17 cellular contexts compared by ENCODE assay signal in the genomic region with DNA sequence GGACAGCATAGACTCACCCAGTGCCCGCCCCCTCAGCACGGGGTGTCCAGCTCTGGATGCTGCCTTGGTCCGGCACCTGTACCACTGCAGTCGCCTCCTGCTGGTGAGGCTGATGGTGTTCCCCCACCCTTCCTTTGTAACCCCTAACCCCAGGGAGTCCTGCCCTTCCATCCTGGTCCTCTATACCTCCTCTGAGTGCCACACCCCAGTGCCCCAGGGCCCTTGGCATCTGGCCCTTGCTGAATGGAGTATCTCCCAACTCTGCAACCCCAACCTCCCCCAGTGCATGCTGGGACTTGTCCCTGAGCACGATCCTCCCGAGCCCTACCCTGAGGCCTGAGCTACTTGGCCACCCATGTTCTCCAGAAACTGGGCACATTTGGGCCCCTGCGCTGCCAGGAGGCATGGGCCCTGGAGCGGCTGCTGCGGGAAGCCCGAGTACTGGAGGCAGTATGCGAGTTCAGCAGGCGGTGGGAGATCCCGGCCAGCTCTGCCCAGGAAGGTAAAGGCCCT. TPM values are rescaled to one million over a fixed set of nuclear protein-coding genes. Genes with fewer than 3 reads are reported as not detected.
DNase-seq lines count a peak whose midpoint lies in the region; ATAC-seq, FAIRE-seq and TF ChIP-seq lines count a peak whose summit lies in the region.
"Had no signal": no experiment of that assay in that cellular context is flagged by ENCODE, and none has a peak within 500 bp of the region (broad histone marks: within the 10 kb centered on the region; RNA-seq: fewer than 3 reads in every experiment).

No MANE protein-coding gene starts in this region.

- no peak overlapping the region for H2BK12ac ChIP-seq in H1 (ENCODE audit: low read depth, low read length)

- CTCF ChIA-PET in activated CD4-positive, alpha-beta memory T cell treated with anti-CD3 and anti-CD28 coated beads, Interleukin-2, amount 10 ng/mL, durations not matched to agents 7 days and 5 days (lab: Charles Lee), result interaction anchor here (1.6 to 8.2 kb wide), 4 partner anchors 15 to 100 kb away, joined by 7 to 334 read pairs (median 30); partner anchors contain the start of genes ATP6V0D1, CARMIL2 and CTCF
- CTCF ChIA-PET in activated CD4-positive, alpha-beta memory T cell treated with anti-CD3 and anti-CD28 coated beads for 36 hours (lab: Charles Lee), result interaction anchor here (0.8 to 5.9 kb wide), 8 partner anchors 10 to 123 kb away, joined by 3 to 243 read pairs (median 6); partner anchors contain the start of genes CARMIL2 and CTCF
- CTCF ChIA-PET in IMR-90 (lab: Yijun Ruan, JAX), result no interaction called here
- CTCF ChIA-PET in H1 (lab: Charles Lee; ENCODE audit: partially characterized antibody), result interaction anchor here (0.7 to 10.6 kb wide), 17 partner anchors 7 to 170 kb away, joined by 3 to 165 read pairs (median 4); partner anchors contain the start of genes C16orf86, CARMIL2, CTCF and ENKD1

- POLR2A ChIA-PET in activated CD4-positive, alpha-beta memory T cell treated with anti-CD3 and anti-CD28 coated beads, Interleukin-2, amount 10 ng/mL, durations not matched to agents 7 days and 5 days (lab: Charles Lee), result interaction anchor here (1.6 to 8.8 kb wide), 3 partner anchors 15 to 100 kb away, joined by 6 to 277 read pairs (median 107); partner anchors contain the start of genes CARMIL2 and CTCF
- POLR2A ChIA-PET in activated CD4-positive, alpha-beta memory T cell treated with anti-CD3 and anti-CD28 coated beads for 36 hours (lab: Charles Lee), result interaction anchor here (1.0 to 1.7 kb wide), 2 partner anchors 19 to 100 kb away, joined by 3 to 6 read pairs; partner anchors contain the start of gene CARMIL2
- POLR2A ChIA-PET in IMR-90 (lab: Charles Lee; ENCODE audit: unreplicated experiment), result no interaction called here
- POLR2A ChIA-PET in H1 (lab: Charles Lee; ENCODE audit: partially characterized antibody), result interaction anchor here (1.1 to 11.9 kb wide), 5 partner anchors 11 to 99 kb away, joined by 3 to 105 read pairs (median 6); partner anchors contain the start of gene CTCF

- no peaks in the 10 kb centered on the region for H3K79me2 ChIP-seq in H1 (ENCODE audit: control insufficient read depth in 1 of 2, insufficient read depth in 2 of 2, low read length in 2 of 2)

- H2BK20ac ChIP-seq in IMR-90 (ENCODE audit: low read depth, low read length), result no peak overlapping the region
- no peak overlapping the region for H2BK20ac ChIP-seq in H1 (ENCODE audit: low read length)

- no peaks in the 10 kb centered on the region for H3K9me3 ChIP-seq in IMR-90 (ENCODE audit: control insufficient read depth, insufficient read depth, low read length)
- H3K9me3 ChIP-seq in H1 (ENCODE audit: insufficient read depth in 2 of 2, low read depth in 1 of 2, low read length in 1 of 2), result no peaks in the 10 kb centered on the region
- no peaks in the 10 kb centered on the region for H3K9me3 ChIP-seq in Peyer's patch
- H3K9me3 ChIP-seq in BE2C, result no peaks in the 10 kb centered on the region
- H3K9me3 ChIP-seq: upper lobe of left lung had no signal

- in situ Hi-C loops in IMR-90 (cut with MboI; ENCODE audit: low sequenced_read_pairs), result loop anchor here (25.0 kb wide), 1 partner anchor 393 kb away; the partner anchor contains the start of genes CTRL, LCAT and PSMB10

- WGBS in IMR-90 (ENCODE audit: extremely low coverage in 2 of 2, insufficient read length in 1 of 2), 2 experiments, result 99% methylated on average over 7 of the region's 13 CpGs; no CpG with 5 or more reads in 1 of the 2 experiments
- WGBS in H1 (ENCODE audit: extremely low coverage in 1 of 2, insufficient coverage in 1 of 2, insufficient read length in 1 of 2, insufficient replicate concordance in 2 of 2, low coverage in 1 of 2, low lambda C conversion rate in 2 of 2, missing lambda C conversion rate in 1 of 2), 2 experiments, result 87% methylated on average over 13 of the region's 13 CpGs; no CpG with 5 or more reads in 1 of the 2 experiments

- H3K4me1 ChIP-seq in IMR-90 (ENCODE audit: control insufficient read depth, insufficient read depth, low read length) (no peaks in the 10 kb centered on the region), H1 (replicated peaks in 1 of 4; ENCODE audit: control insufficient read depth in 3 of 4, insufficient read depth in 4 of 4, low read length in 3 of 4) (peaks cover 0 to 4% (median 2%) of the 10 kb centered on the region in 4 experiments; a peak in 4 of 7 replicates), Peyer's patch (peaks cover 3 to 27% (median 17%) of the 10 kb centered on the region in 4 donors), BE2C (peaks cover 4% of the 10 kb centered on the region; the same call in 1 of the 2 replicates)
- H3K4me1 ChIP-seq: neural progenitor cell had no signal

- TF ChIP-seq CTCF in IMR-90 (conservative IDR thresholded peaks at IDR 0.05; ENCODE audit: low read depth, low read length), result peak; percentile 13; the same call in 1 of the 2 replicates
- peak; percentile 24 to 44 (median 33); a peak in 3 of 4 replicates for TF ChIP-seq CTCF in H1 (IDR thresholded peaks at IDR 0.05; ENCODE audit: control extremely low read depth in 1 of 3, insufficient read depth in 1 of 3, low read depth in 1 of 3, low read length in 3 of 3)
- peak; percentile 31 for TF ChIP-seq CTCF in retinal pigment epithelial cell (conservative IDR thresholded peaks at IDR 0.05; ENCODE audit: low read depth, low read length)
- no peak for TF ChIP-seq CTCF in Peyer's patch (IDR thresholded peaks at IDR 0.05)
- TF ChIP-seq CTCF in BE2C (IDR thresholded peaks at IDR 0.05; ENCODE audit: low read depth, low read length), result no peak

- BruUV-seq in IMR-90 (replicated peaks; lab: Mats Ljungman, UMichigan), result no TSS peak

- H3K9ac ChIP-seq in IMR-90 (ENCODE audit: low read depth, low read length), result no peak overlapping the region
- no peak overlapping the region for H3K9ac ChIP-seq in H1 (replicated peaks in 1 of 4; ENCODE audit: extremely low read depth in 1 of 4, low read depth in 3 of 4, low read length in 3 of 4)
- H3K9ac ChIP-seq: neural progenitor cell had no signal

- TF ChIP-seq EP300 in H1 (IDR thresholded peaks at IDR 0.05; ENCODE audit: borderline replicate concordance in 1 of 2, low read depth in 2 of 2, low read length in 2 of 2), result no peak

- no peaks in the 10 kb centered on the region for H3K9me3 Mint-ChIP-seq in activated CD4-positive, alpha-beta memory T cell treated with anti-CD3 and anti-CD28 coated beads, Interleukin-2, amount 10 ng/mL, durations not matched to agents 7 days and 5 days
- no peaks in the 10 kb centered on the region for H3K9me3 Mint-ChIP-seq in activated CD4-positive, alpha-beta memory T cell treated with anti-CD3 and anti-CD28 coated beads for 36 hours
- H3K9me3 Mint-ChIP-seq: activated T-helper 2 cell treated with anti-CD3 and anti-CD28 coated beads, Interferon-gamma antibody, Interleukin-2, Interleukin-4, amounts not matched to agents 10 μg/mL and 5 μg/mL and 100 μg/mL, durations not matched to agents 14 hours and 24 hours and 36 hours; neural progenitor cell had no signal

- H2BK5ac ChIP-seq in IMR-90 (ENCODE audit: low read depth, low read length, poor library complexity, severe bottlenecking), result no peak overlapping the region
- H2BK5ac ChIP-seq in H1 (ENCODE audit: low read depth, low read length), result no peak overlapping the region

- H3K4me1 Mint-ChIP-seq in activated CD4-positive, alpha-beta memory T cell treated with anti-CD3 and anti-CD28 coated beads, Interleukin-2, amount 10 ng/mL, durations not matched to agents 7 days and 5 days, result peaks cover 47% of the 10 kb centered on the region
- peaks cover 35% of the 10 kb centered on the region for H3K4me1 Mint-ChIP-seq in activated CD4-positive, alpha-beta memory T cell treated with anti-CD3 and anti-CD28 coated beads for 36 hours (ENCODE audit: low read depth)
- H3K4me1 Mint-ChIP-seq: neural progenitor cell had no signal

- H2BK15ac ChIP-seq in IMR-90 (ENCODE audit: low read depth, low read length) (no peak overlapping the region), H1 (ENCODE audit: low read length) (no peak overlapping the region)

- H2AK9ac ChIP-seq in IMR-90 (replicated peaks; ENCODE audit: low read depth, low read length, poor library complexity), result peak overlapping the region; percentile 19

- H3K4me3 ChIP-seq in IMR-90 (ENCODE audit: insufficient read depth, low read depth, low read length), result no peak overlapping the region
- no peak overlapping the region for H3K4me3 ChIP-seq in H1 (ENCODE audit: extremely low read depth in 1 of 4, insufficient read depth in 2 of 4, low read depth in 3 of 4, low read length in 4 of 4)
- no peak overlapping the region for H3K4me3 ChIP-seq in retinal pigment epithelial cell (ENCODE audit: low read length)
- H3K4me3 ChIP-seq in Peyer's patch, result no peak overlapping the region
- no peak overlapping the region for H3K4me3 ChIP-seq in BE2C (ENCODE audit: low read depth, low read length)
- H3K4me3 ChIP-seq: neural progenitor cell, upper lobe of left lung had no signal

- H2AFZ ChIP-seq in IMR-90 (replicated peaks; ENCODE audit: low read length, poor library complexity) (no peak overlapping the region), H1 (ENCODE audit: low read length) (no peak overlapping the region)
- H2AFZ ChIP-seq: neural progenitor cell had no signal

- H3K4me2 ChIP-seq in IMR-90 (ENCODE audit: low read depth, low read length) (no peak overlapping the region), H1 (ENCODE audit: insufficient read depth in 1 of 2, low read depth in 2 of 2, low read length in 2 of 2) (no peak overlapping the region)
- H3K4me2 ChIP-seq: neural progenitor cell had no signal

- H4K91ac ChIP-seq in IMR-90 (ENCODE audit: insufficient read depth, low read depth, low read length), result no peak overlapping the region
- no peak overlapping the region for H4K91ac ChIP-seq in H1 (replicated peaks; ENCODE audit: insufficient read length, low read length)

- TF ChIP-seq RAD21 in IMR-90 (IDR thresholded peaks at IDR 0.05; ENCODE audit: low read length) (no peak), H1 (IDR thresholded peaks at IDR 0.05 in 1 of 2, conservative IDR thresholded peaks at IDR 0.05 in 1 of 2; ENCODE audit: low read depth in 2 of 2, low read length in 2 of 2) (0 out of 4 replicates have a peak, but pooled peaks of 1 of the 2 experiments have one; percentile 0)

- H3K56ac ChIP-seq in IMR-90 (ENCODE audit: extremely low read depth, insufficient read depth, low read length) (no peak overlapping the region), H1 (replicated peaks; ENCODE audit: insufficient read length, low read depth, low read length) (no peak overlapping the region)

- H4K5ac ChIP-seq in IMR-90 (ENCODE audit: low read depth, low read length) (no peak overlapping the region), H1 (ENCODE audit: insufficient read length, low read depth, low read length) (no peak overlapping the region)

- TF ChIP-seq POLR2A in IMR-90 (IDR thresholded peaks at IDR 0.05; ENCODE audit: low read depth, low read length), result no peak
- no peak for TF ChIP-seq POLR2A in H1 (IDR thresholded peaks at IDR 0.05; ENCODE audit: control extremely low read depth in 1 of 2, low read depth in 2 of 2, low read length in 2 of 2)
- TF ChIP-seq POLR2A in Peyer's patch (IDR thresholded peaks at IDR 0.05), result no peak

- dilution Hi-C loops in IMR-90 (cut with HindIII; ENCODE audit: low sequenced_read_pairs, unreplicated experiment), result no loop called here

- peaks cover 17% of the 10 kb centered on the region for H3K9me1 ChIP-seq in IMR-90 (ENCODE audit: insufficient read depth, low read length)

- H3K4ac ChIP-seq in IMR-90 (ENCODE audit: low read depth, low read length) (no peak overlapping the region), H1 (replicated peaks; ENCODE audit: insufficient read length, low read depth, low read length) (no peak overlapping the region)

- H3K27ac ChIP-seq in IMR-90 (ENCODE audit: insufficient read depth, low read length) (no peak overlapping the region), H1 (ENCODE audit: low read depth, low read length) (no peak overlapping the region), Peyer's patch (peak overlapping the region in 1 of 4 donors; percentile 35)
- H3K27ac ChIP-seq: neural progenitor cell had no signal

- no peak overlapping the region for H3K14ac ChIP-seq in IMR-90 (replicated peaks; ENCODE audit: low read depth, low read length)
- no peak overlapping the region for H3K14ac ChIP-seq in H1 (ENCODE audit: insufficient read length)

- H3K36me3 Mint-ChIP-seq in activated CD4-positive, alpha-beta memory T cell treated with anti-CD3 and anti-CD28 coated beads, Interleukin-2, amount 10 ng/mL, durations not matched to agents 7 days and 5 days (ENCODE audit: low read depth), result peaks cover 27% of the 10 kb centered on the region
- peaks cover 11% of the 10 kb centered on the region for H3K36me3 Mint-ChIP-seq in activated CD4-positive, alpha-beta memory T cell treated with anti-CD3 and anti-CD28 coated beads for 36 hours

- H3K27me3 Mint-ChIP-seq in activated CD4-positive, alpha-beta memory T cell treated with anti-CD3 and anti-CD28 coated beads, Interleukin-2, amount 10 ng/mL, durations not matched to agents 7 days and 5 days, result no peaks in the 10 kb centered on the region
- H3K27me3 Mint-ChIP-seq in activated CD4-positive, alpha-beta memory T cell treated with anti-CD3 and anti-CD28 coated beads for 36 hours, result no peaks in the 10 kb centered on the region

- H4K8ac ChIP-seq in IMR-90 (ENCODE audit: low read depth in 2 of 2, low read length in 2 of 2) (no peak overlapping the region), H1 (ENCODE audit: extremely low read depth, insufficient read depth, low read length) (no peak overlapping the region)

- intact Hi-C loops in activated CD4-positive, alpha-beta memory T cell treated with anti-CD3 and anti-CD28 coated beads for 36 hours (cut with micrococcal nuclease), result no loop called here
- intact Hi-C loops in IMR-90 (cut with micrococcal nuclease), result no loop called here

- H3K79me1 ChIP-seq in IMR-90 (ENCODE audit: low read depth in 1 of 2, low read length in 2 of 2), result peaks cover 11 to 61% of the 10 kb centered on the region in 2 experiments
- peaks cover 2% of the 10 kb centered on the region; the same call in 1 of the 2 replicates for H3K79me1 ChIP-seq in H1 (ENCODE audit: low read depth, low read length)

- no peak overlapping the region for H3K4me3 Mint-ChIP-seq in activated CD4-positive, alpha-beta memory T cell treated with anti-CD3 and anti-CD28 coated beads, Interleukin-2, amount 10 ng/mL, durations not matched to agents 7 days and 5 days
- no peak overlapping the region for H3K4me3 Mint-ChIP-seq in activated CD4-positive, alpha-beta memory T cell treated with anti-CD3 and anti-CD28 coated beads for 36 hours
- H3K4me3 Mint-ChIP-seq: neural progenitor cell had no signal

- peaks cover 73% of the 10 kb centered on the region for H4K20me1 ChIP-seq in IMR-90 (ENCODE audit: insufficient read depth, low read length)
- H4K20me1 ChIP-seq in H1 (replicated peaks in 1 of 2; ENCODE audit: control insufficient read depth in 1 of 2, insufficient read depth in 2 of 2, low read length in 2 of 2), result peaks cover 5 to 20% of the 10 kb centered on the region in 2 experiments

- no peak for DNase-seq in activated CD4-positive, alpha-beta memory T cell treated with anti-CD3 and anti-CD28 coated beads, Interleukin-2, amount 10 ng/mL, durations not matched to agents 7 days and 5 days
- DNase-seq in activated CD4-positive, alpha-beta memory T cell treated with anti-CD3 and anti-CD28 coated beads for 36 hours, result no peak
- DNase-seq in IMR-90 (no peak), H1 (ENCODE audit: low read depth in 1 of 2, low spot score in 2 of 2) (no peak), retinal pigment epithelial cell (ENCODE audit: low read depth) (no peak), NCI-H1105 treated with DMSO at 0.1 percent for 48 hours (lab: John Stamatoyannopoulos, UW) (no peak), Peyer's patch (no peak), BE2C (no peak)
- DNase-seq: activated CD4-positive, alpha-beta T cell treated with anti-CD3 and anti-CD28 coated beads for 1 hour; central memory CD4-positive, alpha-beta T cell; NCI-H1417; NCI-H774; small intestine; upper lobe of left lung had no signal

- no peaks in the 10 kb centered on the region for H3K27me3 ChIP-seq in IMR-90 (ENCODE audit: control insufficient read depth, insufficient read depth, low read length)
- peaks cover 10 to 23% (median 23%) of the 10 kb centered on the region in 4 experiments for H3K27me3 ChIP-seq in H1 (replicated peaks in 1 of 4; ENCODE audit: control insufficient read depth in 3 of 4, extremely low read depth in 1 of 4, insufficient read depth in 3 of 4, low read length in 3 of 4)
- H3K27me3 ChIP-seq in Peyer's patch, result no peaks in the 10 kb centered on the region
- no peaks in the 10 kb centered on the region for H3K27me3 ChIP-seq in BE2C
- H3K27me3 ChIP-seq: upper lobe of left lung had no signal

- H3K36me3 ChIP-seq in IMR-90 (ENCODE audit: control insufficient read depth, insufficient read depth, low read length), result peaks cover 85% of the 10 kb centered on the region
- peaks cover 0 to 6% (median 0%) of the 10 kb centered on the region in 4 experiments; a peak in 2 of 8 replicates for H3K36me3 ChIP-seq in H1 (ENCODE audit: control insufficient read depth in 2 of 4, insufficient read depth in 4 of 4, low read length in 3 of 4)
- peaks cover 0 to 26% (median 0%) of the 10 kb centered on the region in 3 donors for H3K36me3 ChIP-seq in Peyer's patch
- H3K36me3 ChIP-seq in BE2C, result peaks cover 37% of the 10 kb centered on the region
- H3K36me3 ChIP-seq: neural progenitor cell had no signal

- H2BK120ac ChIP-seq in IMR-90 (ENCODE audit: low read depth, low read length) (no peak overlapping the region), H1 (replicated peaks; ENCODE audit: low read depth, low read length) (no peak overlapping the region)

- H3K18ac ChIP-seq in IMR-90 (ENCODE audit: low read depth, low read length), result no peak overlapping the region
- H3K18ac ChIP-seq in H1 (ENCODE audit: extremely low read depth, low read length), result no peak overlapping the region

- no peaks in the 10 kb centered on the region for H3K23me2 ChIP-seq in H1 (ENCODE audit: low read depth, low read length)

- H3K27ac Mint-ChIP-seq in activated CD4-positive, alpha-beta memory T cell treated with anti-CD3 and anti-CD28 coated beads, Interleukin-2, amount 10 ng/mL, durations not matched to agents 7 days and 5 days, result peak overlapping the region; percentile 54
- H3K27ac Mint-ChIP-seq in activated CD4-positive, alpha-beta memory T cell treated with anti-CD3 and anti-CD28 coated beads for 36 hours, result no peak overlapping the region
- H3K27ac Mint-ChIP-seq: activated T-helper 2 cell treated with anti-CD3 and anti-CD28 coated beads, Interferon-gamma antibody, Interleukin-2, Interleukin-4, amounts not matched to agents 10 μg/mL and 5 μg/mL and 100 μg/mL, durations not matched to agents 14 hours and 24 hours and 36 hours; neural progenitor cell had no signal

- no peak overlapping the region for H3K23ac ChIP-seq in IMR-90 (ENCODE audit: low read depth, low read length)
- no peak overlapping the region for H3K23ac ChIP-seq in H1 (ENCODE audit: insufficient read length)

- no peak for ATAC-seq in IMR-90 (ENCODE audit: low read depth)

- no peak overlapping the region for H2AK5ac ChIP-seq in IMR-90 (ENCODE audit: low read depth, low read length)
- H2AK5ac ChIP-seq in H1 (ENCODE audit: low read depth, low read length), result no peak overlapping the region

- no peak for FAIRE-seq in H1 (lab: Jason Lieb, UNC)
- FAIRE-seq: islet of Langerhans, small intestine had no signal

RNA-seq across cellular contexts. Expression of gene RIPOR1, which starts 15.8 kb away (rescaled TPM):
- total RNA-seq in activated CD4-positive, alpha-beta memory T cell treated with anti-CD3 and anti-CD28 coated beads, Interleukin-2, amount 10 ng/mL, durations not matched to agents 7 days and 5 days, result 10 to 100 TPM; 24.6 to 32.7 TPM
- 10 to 100 TPM; 33.4 to 37.9 TPM for total RNA-seq in activated CD4-positive, alpha-beta memory T cell treated with anti-CD3 and anti-CD28 coated beads for 36 hours
- 9.5 and 15.8 TPM in 2 replicates for total RNA-seq in IMR-90 (2012; rRNA removed)
- 33.0 and 41.3 TPM in 2 replicates for polyA plus RNA-seq in IMR-90 (2012; rRNA removed)
- 26.4 and 33.2 TPM in 2 replicates for polyA plus RNA-seq in IMR-90 (2012; cell fraction: cytosol; rRNA removed)
- 96.6 and 172 TPM in 2 replicates for polyA plus RNA-seq in IMR-90 (2012; cell fraction: nucleus; rRNA removed; ENCODE audit: low replicate concordance)
- total RNA-seq in H1 (2021; fragmentation: NEBNext Ultra II Directional; extraction: Animal tissue kit (Norgen Biotek cat#: 25700)), result 8.0 and 10.1 TPM in 2 replicates
- polyA plus RNA-seq in H1 (2011; rRNA removed), result 2.7 and 4.4 TPM in 2 replicates
- 1.8 TPM for polyA plus RNA-seq in H1 (2011; cell fraction: cytosol; rRNA removed)
- polyA plus RNA-seq in H1 (2011; cell fraction: nucleus; rRNA removed), result 9.7 TPM
- polyA plus RNA-seq in H1 (2012, experiment 1 of 2), result 6.4 to 11.6 TPM (median 10.3 TPM) in 4 replicates
- 6.5 TPM for polyA plus RNA-seq in H1 (2012, experiment 2 of 2)
- 9.2 TPM for polyA plus RNA-seq in H1 (2013, experiment 1 of 2)
- polyA plus RNA-seq in H1 (2013, experiment 2 of 2), result 8.0 TPM
- 2.2 and 2.7 TPM in 2 replicates for polyA minus RNA-seq in H1 (2011; rRNA and poly(A)+ RNA removed)
- 7.9 TPM for polyA minus RNA-seq in H1 (2011; cell fraction: cytosol; rRNA and poly(A)+ RNA removed)
- polyA minus RNA-seq in H1 (2011; cell fraction: nucleus; rRNA and poly(A)+ RNA removed), result 8.0 TPM
- total RNA-seq in Peyer's patch, result 10 to 100 TPM; 10.5 to 70.1 (median 42.5) TPM
- 68.5 TPM for polyA plus RNA-seq in BE2C (2012; ENCODE audit: insufficient read depth, insufficient read length, low read depth)

RNA-seq across cellular contexts. Expression of gene CTCF, which starts 17.9 kb away (rescaled TPM):
- 10 to 100 TPM; 74.9 to 76.9 TPM for total RNA-seq in activated CD4-positive, alpha-beta memory T cell treated with anti-CD3 and anti-CD28 coated beads, Interleukin-2, amount 10 ng/mL, durations not matched to agents 7 days and 5 days
- 10 to 100 TPM; 48.9 to 51.5 TPM for total RNA-seq in activated CD4-positive, alpha-beta memory T cell treated with anti-CD3 and anti-CD28 coated beads for 36 hours
- total RNA-seq in IMR-90 (2012; rRNA removed), result 22.8 and 26.4 TPM in 2 replicates
- 16.1 and 16.7 TPM in 2 replicates for polyA plus RNA-seq in IMR-90 (2012; rRNA removed)
- 5.6 and 8.3 TPM in 2 replicates for polyA plus RNA-seq in IMR-90 (2012; cell fraction: cytosol; rRNA removed)
- polyA plus RNA-seq in IMR-90 (2012; cell fraction: nucleus; rRNA removed; ENCODE audit: low replicate concordance), result 5.5 and 15.8 TPM in 2 replicates
- 66.0 and 67.5 TPM in 2 replicates for total RNA-seq in H1 (2021; fragmentation: NEBNext Ultra II Directional; extraction: Animal tissue kit (Norgen Biotek cat#: 25700))
- polyA plus RNA-seq in H1 (2011; rRNA removed), result 24.2 and 32.4 TPM in 2 replicates
- polyA plus RNA-seq in H1 (2011; cell fraction: cytosol; rRNA removed), result 37.2 TPM
- 29.2 TPM for polyA plus RNA-seq in H1 (2011; cell fraction: nucleus; rRNA removed)
- 43.4 to 53.6 TPM (median 48.6 TPM) in 4 replicates for polyA plus RNA-seq in H1 (2012, experiment 1 of 2)
- 8.4 TPM for polyA plus RNA-seq in H1 (2012, experiment 2 of 2)
- polyA plus RNA-seq in H1 (2013, experiment 1 of 2), result 36.9 TPM
- polyA plus RNA-seq in H1 (2013, experiment 2 of 2), result 34.8 TPM
- polyA minus RNA-seq in H1 (2011; rRNA and poly(A)+ RNA removed), result 68.3 and 71.1 TPM in 2 replicates
- 32.3 TPM for polyA minus RNA-seq in H1 (2011; cell fraction: cytosol; rRNA and poly(A)+ RNA removed)
- 38.8 TPM for polyA minus RNA-seq in H1 (2011; cell fraction: nucleus; rRNA and poly(A)+ RNA removed)
- total RNA-seq in Peyer's patch, result 10 to 100 TPM; 35.3 to 59.4 (median 42.7) TPM
- polyA plus RNA-seq in BE2C (2012; ENCODE audit: insufficient read depth, insufficient read length, low read depth), result 76.9 TPM

Comparison
In these comparisons a context has a peak if more than half of its experiments do, and no peak if none do; other contexts are left out.
1. CTCF ChIP-seq: peak in IMR-90 (single experiment), H1 (3 of 3) and retinal pigment epithelial cell (single experiment); none in Peyer's patch (0 of 6) and BE2C (single experiment).